In the genomic region with DNA sequence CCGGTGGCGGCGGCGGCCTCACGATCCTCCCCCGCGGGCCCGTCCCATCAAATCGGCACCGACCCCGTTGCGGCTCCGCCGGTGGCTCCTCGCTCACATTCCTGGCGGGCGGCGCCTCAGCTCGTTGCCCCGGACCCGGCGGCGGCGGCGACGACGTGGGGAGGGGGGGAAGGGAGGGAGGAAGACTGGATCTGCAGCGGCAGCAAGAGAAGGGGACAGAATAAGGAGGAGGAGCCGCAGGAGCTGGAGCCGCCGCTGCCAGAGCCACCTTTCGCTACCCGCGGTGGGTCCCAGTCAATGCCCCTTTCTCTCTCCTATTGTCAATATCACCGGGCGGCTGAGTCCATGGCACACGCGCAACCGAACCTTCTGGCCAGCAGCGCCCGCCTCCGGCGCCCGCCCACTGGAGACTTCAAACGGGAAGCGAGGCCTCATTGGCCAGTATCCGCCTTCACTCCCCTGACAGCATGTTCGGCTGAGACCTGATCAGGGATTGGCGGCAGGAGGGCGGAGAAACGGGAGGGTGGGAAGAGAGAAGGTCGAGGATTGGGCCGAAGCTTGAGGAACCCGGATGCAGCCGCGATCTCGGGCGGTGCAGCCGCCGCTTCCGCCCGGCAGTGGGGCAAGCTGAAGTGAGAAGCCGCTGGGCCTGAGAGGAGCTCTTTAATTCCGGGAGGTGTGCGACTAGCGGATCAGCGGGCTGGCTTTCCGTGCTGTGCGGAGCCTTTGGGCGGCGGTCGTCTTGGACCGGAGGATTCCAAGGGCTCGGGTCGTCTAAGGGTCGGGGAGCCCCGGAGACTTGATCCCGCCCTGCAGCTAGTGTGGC, we compare ENCODE assay signal across 1 cellular context.
TF ChIP-seq lines count a peak whose summit lies in the region.

PPP2R5E (minus strand) TSS at position 378 of the 826 bp plus-strand sequence. CDS start 3,692 bp downstream, outside the sequence.

TF ChIP-seq in K562, 482 proteins besides CTCF, POLR2A, EP300 and RAD21 (continued from another document and continues in another):
- TF ChIP-seq FOXO4 (CRISPR knock-in tag; IDR thresholded peaks at IDR 0.05): no peak
- peak; percentile 19; the same call in 1 of the 2 replicates for TF ChIP-seq RB1 (IDR thresholded peaks at IDR 0.05; ENCODE audit: low read depth)
- TF ChIP-seq, protein P1, sequence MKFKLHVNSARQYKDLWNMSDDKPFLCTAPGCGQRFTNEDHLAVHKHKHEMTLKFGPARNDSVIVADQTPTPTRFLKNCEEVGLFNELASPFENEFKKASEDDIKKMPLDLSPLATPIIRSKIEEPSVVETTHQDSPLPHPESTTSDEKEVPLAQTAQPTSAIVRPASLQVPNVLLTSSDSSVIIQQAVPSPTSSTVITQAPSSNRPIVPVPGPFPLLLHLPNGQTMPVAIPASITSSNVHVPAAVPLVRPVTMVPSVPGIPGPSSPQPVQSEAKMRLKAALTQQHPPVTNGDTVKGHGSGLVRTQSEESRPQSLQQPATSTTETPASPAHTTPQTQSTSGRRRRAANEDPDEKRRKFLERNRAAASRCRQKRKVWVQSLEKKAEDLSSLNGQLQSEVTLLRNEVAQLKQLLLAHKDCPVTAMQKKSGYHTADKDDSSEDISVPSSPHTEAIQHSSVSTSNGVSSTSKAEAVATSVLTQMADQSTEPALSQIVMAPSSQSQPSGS (CRISPR knock-in tag; IDR thresholded peaks at IDR 0.05): no peak
- TF ChIP-seq ZNF347 (CRISPR knock-in tag; IDR thresholded peaks at IDR 0.05; ENCODE audit: low read depth): no peak
- TF ChIP-seq HNRNPUL1 (IDR thresholded peaks at IDR 0.05; ENCODE audit: low read length): no peak
- no peak for TF ChIP-seq TOE1 (IDR thresholded peaks at IDR 0.05; ENCODE audit: borderline replicate concordance)
- no peak for TF ChIP-seq TOE1 (CRISPR knock-in tag; IDR thresholded peaks at IDR 0.05; ENCODE audit: borderline replicate concordance, low read depth)
- TF ChIP-seq, protein P2, sequence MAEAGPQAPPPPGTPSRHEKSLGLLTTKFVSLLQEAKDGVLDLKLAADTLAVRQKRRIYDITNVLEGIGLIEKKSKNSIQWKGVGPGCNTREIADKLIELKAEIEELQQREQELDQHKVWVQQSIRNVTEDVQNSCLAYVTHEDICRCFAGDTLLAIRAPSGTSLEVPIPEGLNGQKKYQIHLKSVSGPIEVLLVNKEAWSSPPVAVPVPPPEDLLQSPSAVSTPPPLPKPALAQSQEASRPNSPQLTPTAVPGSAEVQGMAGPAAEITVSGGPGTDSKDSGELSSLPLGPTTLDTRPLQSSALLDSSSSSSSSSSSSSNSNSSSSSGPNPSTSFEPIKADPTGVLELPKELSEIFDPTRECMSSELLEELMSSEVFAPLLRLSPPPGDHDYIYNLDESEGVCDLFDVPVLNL (CRISPR knock-in tag; IDR thresholded peaks at IDR 0.05; ENCODE audit: low read depth): no peak
- no peak for TF ChIP-seq ZNF592 (IDR thresholded peaks at IDR 0.05)
- TF ChIP-seq, protein P3, sequence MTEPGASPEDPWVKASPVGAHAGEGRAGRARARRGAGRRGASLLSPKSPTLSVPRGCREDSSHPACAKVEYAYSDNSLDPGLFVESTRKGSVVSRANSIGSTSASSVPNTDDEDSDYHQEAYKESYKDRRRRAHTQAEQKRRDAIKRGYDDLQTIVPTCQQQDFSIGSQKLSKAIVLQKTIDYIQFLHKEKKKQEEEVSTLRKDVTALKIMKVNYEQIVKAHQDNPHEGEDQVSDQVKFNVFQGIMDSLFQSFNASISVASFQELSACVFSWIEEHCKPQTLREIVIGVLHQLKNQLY (CRISPR knock-in tag; conservative IDR thresholded peaks at IDR 0.05): no peak
- no peak for TF ChIP-seq YBX1 (IDR thresholded peaks at IDR 0.05)
- no peak for TF ChIP-seq ZNF696 (CRISPR knock-in tag; conservative IDR thresholded peaks at IDR 0.05)
- TF ChIP-seq MYNN (IDR thresholded peaks at IDR 0.05): no peak
- no peak for TF ChIP-seq MYNN (CRISPR knock-in tag; IDR thresholded peaks at IDR 0.05)
- TF ChIP-seq POLR3A (IDR thresholded peaks at IDR 0.05; ENCODE audit: borderline replicate concordance, extremely low read depth, insufficient read depth, insufficient read length): no peak
- TF ChIP-seq PHF20 (IDR thresholded peaks at IDR 0.05; ENCODE audit: partially characterized antibody): peak; percentile 56
- no peak for TF ChIP-seq KAT8 (IDR thresholded peaks at IDR 0.05; ENCODE audit: low read depth)
- no peak for TF ChIP-seq ZEB2 (IDR thresholded peaks at IDR 0.05)
- no peak for TF ChIP-seq IRF2 (CRISPR knock-in tag; IDR thresholded peaks at IDR 0.05)
- no peak for TF ChIP-seq HMG20A (CRISPR knock-in tag; conservative IDR thresholded peaks at IDR 0.05)
- TF ChIP-seq GATAD2B (IDR thresholded peaks at IDR 0.05; ENCODE audit: borderline replicate concordance): no peak
- TF ChIP-seq, protein P4, sequence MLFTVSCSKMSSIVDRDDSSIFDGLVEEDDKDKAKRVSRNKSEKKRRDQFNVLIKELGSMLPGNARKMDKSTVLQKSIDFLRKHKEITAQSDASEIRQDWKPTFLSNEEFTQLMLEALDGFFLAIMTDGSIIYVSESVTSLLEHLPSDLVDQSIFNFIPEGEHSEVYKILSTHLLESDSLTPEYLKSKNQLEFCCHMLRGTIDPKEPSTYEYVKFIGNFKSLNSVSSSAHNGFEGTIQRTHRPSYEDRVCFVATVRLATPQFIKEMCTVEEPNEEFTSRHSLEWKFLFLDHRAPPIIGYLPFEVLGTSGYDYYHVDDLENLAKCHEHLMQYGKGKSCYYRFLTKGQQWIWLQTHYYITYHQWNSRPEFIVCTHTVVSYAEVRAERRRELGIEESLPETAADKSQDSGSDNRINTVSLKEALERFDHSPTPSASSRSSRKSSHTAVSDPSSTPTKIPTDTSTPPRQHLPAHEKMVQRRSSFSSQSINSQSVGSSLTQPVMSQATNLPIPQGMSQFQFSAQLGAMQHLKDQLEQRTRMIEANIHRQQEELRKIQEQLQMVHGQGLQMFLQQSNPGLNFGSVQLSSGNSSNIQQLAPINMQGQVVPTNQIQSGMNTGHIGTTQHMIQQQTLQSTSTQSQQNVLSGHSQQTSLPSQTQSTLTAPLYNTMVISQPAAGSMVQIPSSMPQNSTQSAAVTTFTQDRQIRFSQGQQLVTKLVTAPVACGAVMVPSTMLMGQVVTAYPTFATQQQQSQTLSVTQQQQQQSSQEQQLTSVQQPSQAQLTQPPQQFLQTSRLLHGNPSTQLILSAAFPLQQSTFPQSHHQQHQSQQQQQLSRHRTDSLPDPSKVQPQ (CRISPR knock-in tag; IDR thresholded peaks at IDR 0.05; ENCODE audit: borderline replicate concordance): no peak
- no peak for TF ChIP-seq FOSL1 (tag; conservative IDR thresholded peaks at IDR 0.05)
- no peak for TF ChIP-seq ZNF584 (CRISPR knock-in tag; IDR thresholded peaks at IDR 0.05; ENCODE audit: low read depth)
- TF ChIP-seq NFRKB (IDR thresholded peaks at IDR 0.05; ENCODE audit: low read depth): no peak
- peak; percentile 71 for TF ChIP-seq TBP (optimal IDR thresholded peaks at IDR 0.05; ENCODE audit: low read depth, low read length)
- TF ChIP-seq TSC22D4 (tag; IDR thresholded peaks at IDR 0.05): no peak
- TF ChIP-seq, protein P5, sequence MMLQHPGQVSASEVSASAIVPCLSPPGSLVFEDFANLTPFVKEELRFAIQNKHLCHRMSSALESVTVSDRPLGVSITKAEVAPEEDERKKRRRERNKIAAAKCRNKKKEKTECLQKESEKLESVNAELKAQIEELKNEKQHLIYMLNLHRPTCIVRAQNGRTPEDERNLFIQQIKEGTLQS (IDR thresholded peaks at IDR 0.05): no peak
- TF ChIP-seq, protein P5 (CRISPR knock-in tag; conservative IDR thresholded peaks at IDR 0.05): no peak
- TF ChIP-seq TGIF2 (CRISPR knock-in tag; IDR thresholded peaks at IDR 0.05): no peak
- TF ChIP-seq, protein P6, sequence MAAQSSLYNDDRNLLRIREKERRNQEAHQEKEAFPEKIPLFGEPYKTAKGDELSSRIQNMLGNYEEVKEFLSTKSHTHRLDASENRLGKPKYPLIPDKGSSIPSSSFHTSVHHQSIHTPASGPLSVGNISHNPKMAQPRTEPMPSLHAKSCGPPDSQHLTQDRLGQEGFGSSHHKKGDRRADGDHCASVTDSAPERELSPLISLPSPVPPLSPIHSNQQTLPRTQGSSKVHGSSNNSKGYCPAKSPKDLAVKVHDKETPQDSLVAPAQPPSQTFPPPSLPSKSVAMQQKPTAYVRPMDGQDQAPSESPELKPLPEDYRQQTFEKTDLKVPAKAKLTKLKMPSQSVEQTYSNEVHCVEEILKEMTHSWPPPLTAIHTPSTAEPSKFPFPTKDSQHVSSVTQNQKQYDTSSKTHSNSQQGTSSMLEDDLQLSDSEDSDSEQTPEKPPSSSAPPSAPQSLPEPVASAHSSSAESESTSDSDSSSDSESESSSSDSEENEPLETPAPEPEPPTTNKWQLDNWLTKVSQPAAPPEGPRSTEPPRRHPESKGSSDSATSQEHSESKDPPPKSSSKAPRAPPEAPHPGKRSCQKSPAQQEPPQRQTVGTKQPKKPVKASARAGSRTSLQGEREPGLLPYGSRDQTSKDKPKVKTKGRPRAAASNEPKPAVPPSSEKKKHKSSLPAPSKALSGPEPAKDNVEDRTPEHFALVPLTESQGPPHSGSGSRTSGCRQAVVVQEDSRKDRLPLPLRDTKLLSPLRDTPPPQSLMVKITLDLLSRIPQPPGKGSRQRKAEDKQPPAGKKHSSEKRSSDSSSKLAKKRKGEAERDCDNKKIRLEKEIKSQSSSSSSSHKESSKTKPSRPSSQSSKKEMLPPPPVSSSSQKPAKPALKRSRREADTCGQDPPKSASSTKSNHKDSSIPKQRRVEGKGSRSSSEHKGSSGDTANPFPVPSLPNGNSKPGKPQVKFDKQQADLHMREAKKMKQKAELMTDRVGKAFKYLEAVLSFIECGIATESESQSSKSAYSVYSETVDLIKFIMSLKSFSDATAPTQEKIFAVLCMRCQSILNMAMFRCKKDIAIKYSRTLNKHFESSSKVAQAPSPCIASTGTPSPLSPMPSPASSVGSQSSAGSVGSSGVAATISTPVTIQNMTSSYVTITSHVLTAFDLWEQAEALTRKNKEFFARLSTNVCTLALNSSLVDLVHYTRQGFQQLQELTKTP (IDR thresholded peaks at IDR 0.05; ENCODE audit: low read depth in 1 of 2, partially characterized antibody in 2 of 2): no peak
- no peak for TF ChIP-seq ZNF217 (CRISPR knock-in tag; IDR thresholded peaks at IDR 0.05)
- no peak for TF ChIP-seq ZBTB5 (IDR thresholded peaks at IDR 0.05)
- TF ChIP-seq, protein P7, sequence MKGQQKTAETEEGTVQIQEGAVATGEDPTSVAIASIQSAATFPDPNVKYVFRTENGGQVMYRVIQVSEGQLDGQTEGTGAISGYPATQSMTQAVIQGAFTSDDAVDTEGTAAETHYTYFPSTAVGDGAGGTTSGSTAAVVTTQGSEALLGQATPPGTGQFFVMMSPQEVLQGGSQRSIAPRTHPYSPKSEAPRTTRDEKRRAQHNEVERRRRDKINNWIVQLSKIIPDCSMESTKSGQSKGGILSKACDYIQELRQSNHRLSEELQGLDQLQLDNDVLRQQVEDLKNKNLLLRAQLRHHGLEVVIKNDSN (CRISPR knock-in tag; IDR thresholded peaks at IDR 0.05): no peak
- TF ChIP-seq FOXA1 (IDR thresholded peaks at IDR 0.05; ENCODE audit: borderline replicate concordance): no peak
- no peak for TF ChIP-seq ZFPM2 (CRISPR knock-in tag; IDR thresholded peaks at IDR 0.05)
- TF ChIP-seq TRIM24 (IDR thresholded peaks at IDR 0.05): no peak
- TF ChIP-seq NFE2 (IDR thresholded peaks at IDR 0.05; ENCODE audit: low read depth): no peak
- no peak for TF ChIP-seq ZNF263 (CRISPR knock-in tag; IDR thresholded peaks at IDR 0.05; ENCODE audit: borderline replicate concordance)
